Comparison of ENCODE assay signal across 1 cellular context in genomic region chr16:24681793-24682192, GRCh38.
TF ChIP-seq lines count a peak whose summit lies in the region.

No MANE protein-coding gene starts in this region.

TF ChIP-seq in K562, 482 proteins besides CTCF, POLR2A, EP300 and RAD21 (continued from another document):
- no peak for TF ChIP-seq CEBPG (CRISPR knock-in tag; IDR thresholded peaks at IDR 0.05)
- TF ChIP-seq CEBPG (tag; conservative IDR thresholded peaks at IDR 0.05 in 1 of 2, IDR thresholded peaks at IDR 0.05 in 1 of 2), result peak in 1 of 2 experiments; percentile 49; a peak in 2 of 4 replicates
- TF ChIP-seq CEBPB (tag; IDR thresholded peaks at IDR 0.05), result peak; percentile 59; the same call in 1 of the 2 replicates
- TF ChIP-seq ZNF699 (CRISPR knock-in tag; IDR thresholded peaks at IDR 0.05; ENCODE audit: insufficient replicate concordance), result no peak
- TF ChIP-seq CTCFL (IDR thresholded peaks at IDR 0.05; ENCODE audit: borderline replicate concordance, insufficient read depth, low read depth, low read length, poor library complexity, severe bottlenecking), result no peak
- no peak for TF ChIP-seq PHB2 (IDR thresholded peaks at IDR 0.05; ENCODE audit: low read depth)
- no peak for TF ChIP-seq ADNP (tag; IDR thresholded peaks at IDR 0.05)
- TF ChIP-seq CBX2 (IDR thresholded peaks at IDR 0.05; ENCODE audit: insufficient read depth, low read length, poor library complexity, severe bottlenecking), result no peak
- no peak for TF ChIP-seq E2F6 (IDR thresholded peaks at IDR 0.05; ENCODE audit: borderline replicate concordance in 1 of 2, extremely low read depth in 1 of 2, insufficient read depth in 1 of 2, insufficient read length in 1 of 2, low read depth in 1 of 2, low read length in 1 of 2, poor library complexity in 1 of 2, severe bottlenecking in 1 of 2)
- no peak for TF ChIP-seq LCOR (CRISPR knock-in tag; IDR thresholded peaks at IDR 0.05)
- no peak for TF ChIP-seq BRF2 (IDR thresholded peaks at IDR 0.05; ENCODE audit: borderline replicate concordance, insufficient read depth, insufficient read length)
- TF ChIP-seq ZNF695 (CRISPR knock-in tag; IDR thresholded peaks at IDR 0.05), result no peak
- TF ChIP-seq ZFP36 (IDR thresholded peaks at IDR 0.05; ENCODE audit: low read depth, low read length, partially characterized antibody), result no peak
- TF ChIP-seq YBX1 (IDR thresholded peaks at IDR 0.05), result no peak
- no peak for TF ChIP-seq ZBTB11 (CRISPR knock-in tag; IDR thresholded peaks at IDR 0.05)
- TF ChIP-seq SAFB (IDR thresholded peaks at IDR 0.05; ENCODE audit: borderline replicate concordance, low read depth, low read length), result no peak
- TF ChIP-seq HDAC2 (IDR thresholded peaks at IDR 0.05), result no peak
- TF ChIP-seq TFE3 (CRISPR knock-in tag; IDR thresholded peaks at IDR 0.05), result no peak
